20 cellular contexts compared by ENCODE assay signal in the genomic region with DNA sequence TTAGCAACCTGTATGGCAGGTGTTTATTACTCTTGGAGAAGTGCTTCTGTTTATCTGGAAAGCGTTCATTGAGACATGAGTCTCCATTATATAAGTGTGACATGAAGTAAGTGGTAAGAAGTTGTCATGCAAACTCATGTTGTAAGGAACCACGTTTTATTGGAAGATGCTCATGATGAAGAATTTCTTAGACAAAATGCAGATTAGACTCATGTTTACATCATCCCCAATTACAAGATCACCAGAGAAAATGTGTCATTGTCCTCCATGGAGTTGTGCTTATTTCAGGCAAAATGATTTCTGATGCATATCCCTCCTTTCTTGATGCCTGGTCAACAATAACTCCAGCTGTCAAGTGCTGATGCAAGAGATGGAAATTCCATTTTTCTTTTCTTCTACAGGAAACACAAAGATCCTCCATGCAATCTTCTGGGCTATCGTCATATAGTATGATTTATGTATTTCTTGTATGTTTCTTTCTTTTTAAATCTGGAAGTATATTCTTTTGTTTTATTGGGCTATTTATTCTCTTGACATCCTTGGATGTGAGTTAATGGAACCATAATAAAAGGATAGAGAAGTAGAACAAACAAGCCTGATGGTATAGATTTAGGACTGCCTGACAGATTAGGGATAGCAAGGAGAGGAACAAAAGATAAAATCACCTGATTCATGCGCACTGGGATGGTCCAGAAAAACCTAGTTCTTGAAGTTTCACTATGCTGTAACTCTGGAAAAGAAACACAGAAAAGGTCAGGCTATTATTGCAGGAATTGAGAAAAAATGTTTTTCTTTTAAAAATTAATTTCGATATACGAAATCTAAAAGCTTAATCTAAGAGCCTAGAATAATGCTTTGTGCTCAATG.
"Had no signal": no experiment of that assay in that cellular context is flagged by ENCODE, and none has a peak within 500 bp of the region (broad histone marks: within the 10 kb centered on the region; RNA-seq: fewer than 3 reads in every experiment).

No MANE protein-coding gene starts in this region.

- H3K9me3 ChIP-seq: ovary, psoas muscle, sigmoid colon, spleen, testis, tibial artery had no signal

- H3K4me3 ChIP-seq: coronary artery, lung, ovary, psoas muscle, sigmoid colon, spleen, testis, tibial artery had no signal

- H3K4me1 ChIP-seq: psoas muscle, sigmoid colon, spleen, testis, tibial artery had no signal

- ATAC-seq: esophagus mucosa; left lobe of liver; natural killer cell; psoas muscle; right cardiac atrium; stimulated activated memory B cell treated with anti-CD40 and anti-IgM and Interleukin-4, amounts not matched to agents 10 μg/mL and 1 μg/mL and 100 μg/mL, for 72 hours; stimulated activated naive CD8-positive, alpha-beta T cell treated with anti-CD3 and anti-CD28 coated beads, Interleukin-15, Interleukin-2, amounts not matched to agents 100 U/mL and 50 U/mL, for 24 hours had no signal

- DNase-seq: dermis blood vessel endothelial cell; effector memory CD4-positive, alpha-beta T cell; natural killer cell; occipital lobe; ovary; posterior cingulate gyrus; psoas muscle; right cardiac atrium; sigmoid colon; spleen; stimulated activated CD4-positive, alpha-beta T cell treated with anti-CD3 and anti-CD28 coated beads, Interleukin-4, amount 100 ng/mL, for 4 hours; stimulated activated naive CD8-positive, alpha-beta T cell treated with anti-CD3 and anti-CD28 coated beads, Interleukin-15, Interleukin-2, amounts not matched to agents 100 U/mL and 50 U/mL, for 24 hours; substantia nigra; testis; tibial artery had no signal

- H3K27ac ChIP-seq: coronary artery, ovary, psoas muscle, sigmoid colon, spleen, testis, tibial artery had no signal

- H3K36me3 ChIP-seq: ovary, sigmoid colon, spleen, tibial artery had no signal

- H3K27me3 ChIP-seq: ovary, sigmoid colon, testis, tibial artery had no signal
